27 cellular contexts compared by ENCODE assay signal in genomic region chr6:97077380-97077779, GRCh38.
"Had no signal": no experiment of that assay in that cellular context is flagged by ENCODE, and none has a peak within 500 bp of the region (broad histone marks: within the 10 kb centered on the region; RNA-seq: fewer than 3 reads in every experiment).

No MANE protein-coding gene starts in this region.

- H3K4me3 ChIP-seq: adrenal gland, breast epithelium, hepatocyte, pancreas, psoas muscle, thyroid gland had no signal

- H3K27ac ChIP-seq: adrenal gland, breast epithelium, hepatocyte, pancreas, psoas muscle, thyroid gland had no signal

- H3K9me3 Mint-ChIP-seq: activated T-cell treated with anti-CD3 and anti-CD28 coated beads, Interleukin-2, amount 50 U/mL, for 4 hours; activated T-helper 2 cell treated with anti-CD3 and anti-CD28 coated beads, Interferon-gamma antibody, Interleukin-2, Interleukin-4, amounts not matched to agents 10 μg/mL and 5 μg/mL and 100 μg/mL, durations not matched to agents 14 hours and 24 hours and 36 hours; immature natural killer cell; natural killer cell treated with Interleukin-12 subunit alpha and Interleukin-12 subunit beta and Interleukin-15 and Interleukin-18, amount 100 ng/mL, for 72 hours; stimulated activated naive CD8-positive, alpha-beta T cell treated with anti-CD3 and anti-CD28 coated beads, Interleukin-15, Interleukin-2, amounts not matched to agents 100 ng/mL and 50 ng/mL, for 24 hours had no signal

- H3K27me3 Mint-ChIP-seq: activated naive CD8-positive, alpha-beta T cell; natural killer cell treated with Interleukin-12 subunit alpha and Interleukin-12 subunit beta and Interleukin-15 and Interleukin-18, amount 100 ng/mL, for 72 hours; stimulated activated naive CD8-positive, alpha-beta T cell treated with anti-CD3 and anti-CD28 coated beads, Interleukin-15, Interleukin-2, amounts not matched to agents 100 ng/mL and 50 ng/mL, for 24 hours had no signal

- H3K27ac Mint-ChIP-seq: activated naive CD8-positive, alpha-beta T cell; activated T-helper 2 cell treated with anti-CD3 and anti-CD28 coated beads, Interferon-gamma antibody, Interleukin-2, Interleukin-4, amounts not matched to agents 10 μg/mL and 5 μg/mL and 100 μg/mL, durations not matched to agents 14 hours and 24 hours and 36 hours; immature natural killer cell; mesothelial cell of epicardium; natural killer cell treated with Interleukin-12 subunit alpha and Interleukin-12 subunit beta and Interleukin-15 and Interleukin-18, amount 100 ng/mL, for 72 hours; stimulated activated naive CD8-positive, alpha-beta T cell treated with anti-CD3 and anti-CD28 coated beads, Interleukin-15, Interleukin-2, amounts not matched to agents 100 ng/mL and 50 ng/mL, for 24 hours had no signal

- H3K4me3 Mint-ChIP-seq: activated naive CD8-positive, alpha-beta T cell; activated T-cell treated with anti-CD3 and anti-CD28 coated beads, Interleukin-2, amount 50 U/mL, for 4 hours; immature natural killer cell; mesothelial cell of epicardium; natural killer cell treated with Interleukin-12 subunit alpha and Interleukin-12 subunit beta and Interleukin-15 and Interleukin-18, amount 100 ng/mL, for 72 hours; stimulated activated naive CD8-positive, alpha-beta T cell treated with anti-CD3 and anti-CD28 coated beads, Interleukin-15, Interleukin-2, amounts not matched to agents 100 ng/mL and 50 ng/mL, for 24 hours had no signal

- H3K9me3 ChIP-seq: adrenal gland, breast epithelium, pancreas, psoas muscle, thyroid gland had no signal

- H3K4me1 ChIP-seq: adrenal gland, breast epithelium, pancreas, psoas muscle, thyroid gland had no signal

- H3K27me3 ChIP-seq: adrenal gland, breast epithelium, hepatocyte, pancreas, thyroid gland had no signal

- ATAC-seq: activated T-cell treated with anti-CD3 and anti-CD28 coated beads, Interleukin-2, amount 50 U/mL, for 4 hours; left lobe of liver; natural killer cell treated with Interleukin-12 subunit alpha and Interleukin-12 subunit beta and Interleukin-15 and Interleukin-18, amount 100 ng/mL, for 72 hours; pancreas; psoas muscle; right cardiac atrium had no signal

- DNase-seq: activated CD4-positive, alpha-beta T cell treated with anti-CD3 and anti-CD28 coated beads for 1 hour; activated CD4-positive, alpha-beta T cell treated with anti-CD3 and anti-CD28 coated beads, Interleukin-2, amount 50 U/mL, for 4 hours; activated CD8-positive, alpha-beta memory T cell treated with anti-CD3 and anti-CD28 coated beads for 24 hours; activated CD8-positive, alpha-beta memory T cell treated with anti-CD3 and anti-CD28 coated beads, Interleukin-2, amount 50 U/mL, for 4 hours; activated naive CD4-positive, alpha-beta T cell; activated T-cell treated with anti-CD3 and anti-CD28 coated beads, Interleukin-2, amount 50 U/mL, for 4 hours; adrenal gland; cortex of kidney; erythroblast; foreskin melanocyte; immature natural killer cell; pancreas; psoas muscle; right cardiac atrium; stimulated activated CD4-positive, alpha-beta T cell treated with anti-CD3 and anti-CD28 coated beads, Interleukin-12 subunit alpha, Interleukin-12 subunit beta, amount 100 ng/mL, for 4 hours; stimulated activated CD4-positive, alpha-beta T cell treated with anti-CD3 and anti-CD28 coated beads, Interleukin-4, amount 100 ng/mL, for 4 hours; substantia nigra; T-helper 1 cell; thyroid gland had no signal

- H3K36me3 ChIP-seq: adrenal gland, breast epithelium, pancreas, thyroid gland had no signal

- H3K36me3 Mint-ChIP-seq: activated naive CD8-positive, alpha-beta T cell; immature natural killer cell; natural killer cell treated with Interleukin-12 subunit alpha and Interleukin-12 subunit beta and Interleukin-15 and Interleukin-18, amount 100 ng/mL, for 72 hours had no signal
